Comparison of ENCODE assay signal across 16 cellular contexts in the genomic region with DNA sequence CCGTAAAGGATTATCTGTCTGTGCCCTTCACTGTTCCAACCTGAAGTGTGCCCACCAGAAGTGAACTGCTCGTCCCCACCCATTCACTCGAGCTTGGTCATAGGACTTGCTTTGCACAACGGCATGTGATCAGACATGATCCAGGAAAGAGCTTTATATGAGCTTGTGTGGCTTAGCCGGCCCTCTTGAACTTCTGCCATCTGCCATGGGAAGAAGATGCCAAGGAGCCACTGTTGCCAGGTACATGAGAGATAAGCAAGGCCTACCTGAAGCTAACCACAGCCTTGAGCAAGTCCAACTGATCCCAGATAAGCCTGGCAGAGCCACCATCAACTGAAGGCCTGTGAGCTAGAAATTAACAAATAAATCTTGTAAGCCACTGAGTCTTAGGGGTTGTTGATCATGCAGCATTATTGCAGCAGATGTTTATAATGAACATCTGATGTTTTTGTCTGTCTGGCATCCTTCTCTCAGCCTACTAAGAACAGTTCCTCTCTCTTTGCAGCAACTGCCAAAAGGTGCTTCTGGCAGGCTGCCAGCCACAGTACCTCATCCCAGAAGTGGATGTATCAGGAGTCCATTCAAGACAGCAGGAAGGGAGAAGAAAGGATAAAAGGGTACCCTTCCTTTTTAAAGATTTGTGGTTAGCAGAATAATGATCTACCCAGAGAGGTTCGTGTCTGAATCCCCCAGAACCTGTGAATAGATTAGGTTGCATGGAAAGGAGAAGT. TPM values are rescaled to one million over a fixed set of nuclear protein-coding genes. Genes with fewer than 3 reads are reported as not detected.
DNase-seq lines count a peak whose midpoint lies in the region; ATAC-seq and TF ChIP-seq lines count a peak whose summit lies in the region.
"Had no signal": no experiment of that assay in that cellular context is flagged by ENCODE, and none has a peak within 500 bp of the region (broad histone marks: within the 10 kb centered on the region; RNA-seq: fewer than 3 reads in every experiment).

No MANE protein-coding gene starts in this region.

- no peak overlapping the region for H3K27ac ChIP-seq in thyroid gland

- intact Hi-C loops in left ventricle myocardium superior (cut with micrococcal nuclease) = no loop called here
- intact Hi-C loops in left cardiac atrium (cut with DNase I) = no loop called here
- intact Hi-C loops in thyroid gland (cut with DNase I) = no loop called here

- H3K9me3 ChIP-seq in thyroid gland = no peaks in the 10 kb centered on the region

- ATAC-seq in left ventricle myocardium superior (no peak), left cardiac atrium (no peak), HG03175 (IDR thresholded peaks at IDR 0.05; ENCODE audit: unreplicated experiment) (no peak)
- ATAC-seq: Panc1 had no signal

- DNase-seq in left ventricle myocardium superior (peak; percentile 46), left cardiac atrium (no peak), NCI-H345 (lab: John Stamatoyannopoulos, UW) (peak; percentile 58), cerebellar cortex (ENCODE audit: low spot score) (peak; percentile 81), thyroid gland (peak; percentile 81 to 83), superior temporal gyrus (ENCODE audit: extremely low spot score) (no peak), NCI-H774 (lab: John Stamatoyannopoulos, UW) (no peak)
- DNase-seq: activated CD8-positive, alpha-beta memory T cell treated with anti-CD3 and anti-CD28 coated beads, Interleukin-2, amount 50 U/mL, for 4 hours; activated naive CD4-positive, alpha-beta T cell treated with anti-CD3 and anti-CD28 coated beads, Interleukin-2, amount 10 ng/mL, durations not matched to agents 7 days and 5 days; central memory CD4-positive, alpha-beta T cell; H7; NCI-H2107; stimulated activated CD4-positive, alpha-beta T cell treated with anti-CD3 and anti-CD28 coated beads, Interleukin-15, amount 100 ng/mL, for 24 hours had no signal

- 65 to 86% methylated on average over 6 of the region's 6 CpGs for WGBS in thyroid gland, 2 donors

- peaks cover 8 to 16% of the 10 kb centered on the region in 2 donors for H3K4me1 ChIP-seq in thyroid gland

- H3K27me3 ChIP-seq in thyroid gland = no peaks in the 10 kb centered on the region

- H3K4me3 ChIP-seq in thyroid gland (replicated peaks in 1 of 3) = no peak overlapping the region

- H3K36me3 ChIP-seq in thyroid gland = no peaks in the 10 kb centered on the region

- no peak for TF ChIP-seq CTCF in thyroid gland (IDR thresholded peaks at IDR 0.05)

- TF ChIP-seq POLR2A in thyroid gland (IDR thresholded peaks at IDR 0.05) = no peak

RNA-seq across cellular contexts. Expression of a gene that starts 16.8 kb away (rescaled TPM):
- total RNA-seq in left ventricle myocardium superior (315 TPM), left cardiac atrium (100 to 1,000 TPM; 172 to 227 TPM), thyroid gland (100 to 1,000 TPM in 3 of 4 donors, 10 to 100 TPM in 1; 48.1 to 166 (median 140) TPM)

RNA-seq across cellular contexts. Expression of a gene that starts 16.9 kb away (rescaled TPM):
- total RNA-seq in left ventricle myocardium superior = 6.5 TPM
- total RNA-seq in left cardiac atrium = 10 to 100 TPM in 1 of 2 donors, 1 to 10 TPM in 1; 9.9 to 11.5 TPM
- total RNA-seq in thyroid gland = 10 to 100 TPM in 2 of 4 donors, 1 to 10 TPM in 2; 5.3 to 19.9 (median 13.3) TPM

RNA-seq across cellular contexts. Expression of a gene that starts 48.1 kb away (rescaled TPM):
- total RNA-seq in left ventricle myocardium superior = 2.9 TPM
- total RNA-seq in left cardiac atrium = 10 to 100 TPM in 1 of 2 donors, 1 to 10 TPM in 1; 6.1 to 16.4 TPM
- 10 to 100 TPM; 34.4 to 50.2 (median 43.1) TPM for total RNA-seq in thyroid gland
- total RNA-seq: temporal lobe had no signal

Comparison
In these comparisons a context has a peak if more than half of its experiments do, and no peak if none do; other contexts are left out.
1. DNase-seq: peak in left ventricle myocardium superior (single experiment), NCI-H345 (single experiment), cerebellar cortex (single experiment) and thyroid gland (2 of 2); none in left cardiac atrium (single experiment), superior temporal gyrus (single experiment) and NCI-H774 (single experiment).